In genomic region chr7:98998821-98999725, GRCh38 we compare ENCODE assay signal across 23 cellular contexts.
DNase-seq lines count a peak whose midpoint lies in the region; ATAC-seq and TF ChIP-seq lines count a peak whose summit lies in the region.
"Had no signal": no experiment of that assay in that cellular context is flagged by ENCODE, and none has a peak within 500 bp of the region (broad histone marks: within the 10 kb centered on the region; RNA-seq: fewer than 3 reads in every experiment).

No MANE protein-coding gene starts in this region.

- no peak for TF ChIP-seq CTCF in brain (conservative IDR thresholded peaks at IDR 0.05)

- no peak for ATAC-seq in HG03175 (IDR thresholded peaks at IDR 0.05; ENCODE audit: unreplicated experiment)
- ATAC-seq: A549, HepG2, Panc1 had no signal

- H3K9me3 Mint-ChIP-seq in brain, result no peaks in the 10 kb centered on the region
- H3K9me3 Mint-ChIP-seq: dendritic cell treated with granulocyte-macrophage colony-stimulating factor and Interleukin-4, amounts not matched to agents 40 ng/mL and 50 ng/mL, for 4 days had no signal

- H3K27ac Mint-ChIP-seq in brain, result peak overlapping the region in 3 of 5 experiments; percentile 14 to 76 (median 39)
- H3K27ac Mint-ChIP-seq: dendritic cell treated with granulocyte-macrophage colony-stimulating factor and Interleukin-4, amounts not matched to agents 40 ng/mL and 50 ng/mL, for 4 days had no signal

- H3K36me3 Mint-ChIP-seq in brain, result peaks cover 44% of the 10 kb centered on the region

- H3K4me1 Mint-ChIP-seq in brain, result no peaks in the 10 kb centered on the region

- no peak overlapping the region for H3K4me3 Mint-ChIP-seq in brain
- H3K4me3 Mint-ChIP-seq: dendritic cell treated with granulocyte-macrophage colony-stimulating factor and Interleukin-4, amounts not matched to agents 40 ng/mL and 50 ng/mL, for 4 days had no signal

- H3K27me3 Mint-ChIP-seq in brain, result no peaks in the 10 kb centered on the region
- H3K27me3 Mint-ChIP-seq: dendritic cell treated with granulocyte-macrophage colony-stimulating factor and Interleukin-4, amounts not matched to agents 40 ng/mL and 50 ng/mL, for 4 days had no signal

- peak; percentile 45 for DNase-seq in activated effector memory CD4-positive, alpha-beta T cell treated with anti-CD3 and anti-CD28 coated beads, Interleukin-2, amount 50 U/mL, for 16 hours
- no peak for DNase-seq in activated effector memory CD4-positive, alpha-beta T cell treated with Interleukin-2 at 50 U/mL for 16 hours
- DNase-seq in middle frontal gyrus (ENCODE audit: extremely low spot score, low spot score) (peak; percentile 24), ureter (ENCODE audit: low spot score) (peak; percentile 29), Kasumi-1 (lab: John Stamatoyannopoulos, UW) (no peak)
- no peak for DNase-seq in stimulated activated CD4-positive, alpha-beta T cell treated with anti-CD3 and anti-CD28 coated beads, Interleukin-15, amount 100 ng/mL, for 24 hours
- DNase-seq: activated gamma-delta T cell; Calu3; EL; heart right ventricle; NCI-H1105 treated with DMSO at 0.1 percent for 48 hours; NCI-H2081; NCI-H446 treated with DMSO at 0.1 percent for 48 hours; NK-92 treated with Interleukin-12 subunit alpha and Interleukin-12 subunit beta, amount 100 ng/mL, for 24 hours; SJCRH30; stimulated activated naive CD4-positive, alpha-beta T cell; thyroid gland had no signal

Comparison
In these comparisons a context has a peak if more than half of its experiments do, and no peak if none do; other contexts are left out.
1. DNase-seq: peak in activated effector memory CD4-positive, alpha-beta T cell treated with anti-CD3 and anti-CD28 coated beads, Interleukin-2, amount 50 U/mL, for 16 hours (single experiment), middle frontal gyrus (single experiment) and ureter (single experiment); none in activated effector memory CD4-positive, alpha-beta T cell treated with Interleukin-2 at 50 U/mL for 16 hours (single experiment), Kasumi-1 (0 of 2) and stimulated activated CD4-positive, alpha-beta T cell treated with anti-CD3 and anti-CD28 coated beads, Interleukin-15, amount 100 ng/mL, for 24 hours (single experiment).